In genomic region chr17:53122966-53123365, GRCh38 we compare ENCODE assay signal across 6 cellular contexts.
"Had no signal": no experiment of that assay in that cellular context is flagged by ENCODE, and none has a peak within 500 bp of the region (broad histone marks: within the 10 kb centered on the region; RNA-seq: fewer than 3 reads in every experiment).

No MANE protein-coding gene starts in this region.

- H3K4me3 ChIP-seq: K562 had no signal

- FAIRE-seq: HTR-8/SVneo, K562 had no signal

- ATAC-seq: K562 had no signal

- DNase-seq: IMR-90, KBM-7, KG1 had no signal

- H3K27ac ChIP-seq: HL-60 had no signal
